1 cellular context compared by ENCODE assay signal in genomic region chr16:89764711-89765201, GRCh38.
TF ChIP-seq lines count a peak whose summit lies in the region.

No MANE protein-coding gene starts in this region.

TF ChIP-seq in GM12878, 131 proteins besides CTCF, POLR2A, EP300 and RAD21 (continued from another document and continues in another):
- TF ChIP-seq ATF2 (IDR thresholded peaks at IDR 0.05; ENCODE audit: low read length) (peak; percentile 80; the same call in 1 of the 2 replicates), USF2 (IDR thresholded peaks at IDR 0.05; ENCODE audit: borderline replicate concordance, low read depth, low read length) (no peak), TARDBP (IDR thresholded peaks at IDR 0.05; ENCODE audit: borderline replicate concordance) (no peak; the same call in 1 of the 2 replicates), RAD51 (IDR thresholded peaks at IDR 0.05) (0 out of 2 replicates have a peak, but pooled peaks have one; percentile 17), CBX3 (IDR thresholded peaks at IDR 0.05; ENCODE audit: borderline replicate concordance, low read depth) (no peak), NFXL1 (IDR thresholded peaks at IDR 0.05; ENCODE audit: borderline replicate concordance) (no peak), E2F8 (IDR thresholded peaks at IDR 0.05; ENCODE audit: low read depth, partially characterized antibody) (no peak), ATF7 (IDR thresholded peaks at IDR 0.05; ENCODE audit: low read depth) (peak; percentile 83), MLLT1 (IDR thresholded peaks at IDR 0.05) (peak; percentile 68), KAT2A (conservative IDR thresholded peaks at IDR 0.05; ENCODE audit: control insufficient read depth, low read depth, low read length) (no peak), RB1 (IDR thresholded peaks at IDR 0.05; ENCODE audit: borderline replicate concordance) (no peak), NFYA (IDR thresholded peaks at IDR 0.05; ENCODE audit: borderline replicate concordance, low read depth, low read length) (no peak), TBL1XR1 (IDR thresholded peaks at IDR 0.05; ENCODE audit: low read depth, low read length) (peak; percentile 67; the same call in 1 of the 2 replicates), MEF2B (IDR thresholded peaks at IDR 0.05; ENCODE audit: partially characterized antibody, poor library complexity, severe bottlenecking) (no peak), ZNF217 (IDR thresholded peaks at IDR 0.05) (no peak), FOS (IDR thresholded peaks at IDR 0.05; ENCODE audit: borderline replicate concordance, extremely low read depth, insufficient read length) (no peak), PRDM15 (CRISPR knock-in tag; IDR thresholded peaks at IDR 0.05) (no peak), RBBP5 (conservative IDR thresholded peaks at IDR 0.05) (no peak), NFIC (IDR thresholded peaks at IDR 0.05; ENCODE audit: low read depth, low read length) (peak; percentile 81), BMI1 (IDR thresholded peaks at IDR 0.05; ENCODE audit: borderline replicate concordance) (peak; percentile 58; the same call in 1 of the 2 replicates), SMC3 (IDR thresholded peaks at IDR 0.05; ENCODE audit: borderline replicate concordance, low read length) (no peak), HCFC1 (IDR thresholded peaks at IDR 0.05; ENCODE audit: low read length) (no peak), ZNF622 (IDR thresholded peaks at IDR 0.05) (no peak), NR2F1 (conservative IDR thresholded peaks at IDR 0.05) (peak; percentile 84), NRF1 (conservative IDR thresholded peaks at IDR 0.05; ENCODE audit: low read depth, low read length) (no peak), JUND (IDR thresholded peaks at IDR 0.05; ENCODE audit: low read depth, low read length) (peak; percentile 86), SMAD1 (IDR thresholded peaks at IDR 0.05; ENCODE audit: low read depth, partially characterized antibody) (no peak), POLR2AphosphoS5 (IDR thresholded peaks at IDR 0.05; ENCODE audit: low read length) (peak; percentile 47; the same call in 1 of the 2 replicates), ZZZ3 (IDR thresholded peaks at IDR 0.05; ENCODE audit: control insufficient read depth, insufficient read length, low read depth) (no peak), SIN3A (IDR thresholded peaks at IDR 0.05; ENCODE audit: low read depth, low read length) (no peak)
- TF ChIP-seq, protein P1, sequence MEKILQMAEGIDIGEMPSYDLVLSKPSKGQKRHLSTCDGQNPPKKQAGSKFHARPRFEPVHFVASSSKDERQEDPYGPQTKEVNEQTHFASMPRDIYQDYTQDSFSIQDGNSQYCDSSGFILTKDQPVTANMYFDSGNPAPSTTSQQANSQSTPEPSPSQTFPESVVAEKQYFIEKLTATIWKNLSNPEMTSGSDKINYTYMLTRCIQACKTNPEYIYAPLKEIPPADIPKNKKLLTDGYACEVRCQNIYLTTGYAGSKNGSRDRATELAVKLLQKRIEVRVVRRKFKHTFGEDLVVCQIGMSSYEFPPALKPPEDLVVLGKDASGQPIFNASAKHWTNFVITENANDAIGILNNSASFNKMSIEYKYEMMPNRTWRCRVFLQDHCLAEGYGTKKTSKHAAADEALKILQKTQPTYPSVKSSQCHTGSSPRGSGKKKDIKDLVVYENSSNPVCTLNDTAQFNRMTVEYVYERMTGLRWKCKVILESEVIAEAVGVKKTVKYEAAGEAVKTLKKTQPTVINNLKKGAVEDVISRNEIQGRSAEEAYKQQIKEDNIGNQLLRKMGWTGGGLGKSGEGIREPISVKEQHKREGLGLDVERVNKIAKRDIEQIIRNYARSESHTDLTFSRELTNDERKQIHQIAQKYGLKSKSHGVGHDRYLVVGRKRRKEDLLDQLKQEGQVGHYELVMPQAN (conservative IDR thresholded peaks at IDR 0.05): 0 out of 2 replicates have a peak, but pooled peaks have one; percentile 23
- TF ChIP-seq, protein P2, sequence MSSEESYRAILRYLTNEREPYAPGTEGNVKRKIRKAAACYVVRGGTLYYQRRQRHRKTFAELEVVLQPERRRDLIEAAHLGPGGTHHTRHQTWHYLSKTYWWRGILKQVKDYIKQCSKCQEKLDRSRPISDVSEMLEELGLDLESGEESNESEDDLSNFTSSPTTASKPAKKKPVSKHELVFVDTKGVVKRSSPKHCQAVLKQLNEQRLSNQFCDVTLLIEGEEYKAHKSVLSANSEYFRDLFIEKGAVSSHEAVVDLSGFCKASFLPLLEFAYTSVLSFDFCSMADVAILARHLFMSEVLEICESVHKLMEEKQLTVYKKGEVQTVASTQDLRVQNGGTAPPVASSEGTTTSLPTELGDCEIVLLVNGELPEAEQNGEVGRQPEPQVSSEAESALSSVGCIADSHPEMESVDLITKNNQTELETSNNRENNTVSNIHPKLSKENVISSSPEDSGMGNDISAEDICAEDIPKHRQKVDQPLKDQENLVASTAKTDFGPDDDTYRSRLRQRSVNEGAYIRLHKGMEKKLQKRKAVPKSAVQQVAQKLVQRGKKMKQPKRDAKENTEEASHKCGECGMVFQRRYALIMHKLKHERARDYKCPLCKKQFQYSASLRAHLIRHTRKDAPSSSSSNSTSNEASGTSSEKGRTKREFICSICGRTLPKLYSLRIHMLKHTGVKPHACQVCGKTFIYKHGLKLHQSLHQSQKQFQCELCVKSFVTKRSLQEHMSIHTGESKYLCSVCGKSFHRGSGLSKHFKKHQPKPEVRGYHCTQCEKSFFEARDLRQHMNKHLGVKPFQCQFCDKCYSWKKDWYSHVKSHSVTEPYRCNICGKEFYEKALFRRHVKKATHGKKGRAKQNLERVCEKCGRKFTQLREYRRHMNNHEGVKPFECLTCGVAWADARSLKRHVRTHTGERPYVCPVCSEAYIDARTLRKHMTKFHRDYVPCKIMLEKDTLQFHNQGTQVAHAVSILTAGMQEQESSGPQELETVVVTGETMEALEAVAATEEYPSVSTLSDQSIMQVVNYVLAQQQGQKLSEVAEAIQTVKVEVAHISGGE (CRISPR knock-in tag; IDR thresholded peaks at IDR 0.05): no peak
- TF ChIP-seq, protein P3, sequence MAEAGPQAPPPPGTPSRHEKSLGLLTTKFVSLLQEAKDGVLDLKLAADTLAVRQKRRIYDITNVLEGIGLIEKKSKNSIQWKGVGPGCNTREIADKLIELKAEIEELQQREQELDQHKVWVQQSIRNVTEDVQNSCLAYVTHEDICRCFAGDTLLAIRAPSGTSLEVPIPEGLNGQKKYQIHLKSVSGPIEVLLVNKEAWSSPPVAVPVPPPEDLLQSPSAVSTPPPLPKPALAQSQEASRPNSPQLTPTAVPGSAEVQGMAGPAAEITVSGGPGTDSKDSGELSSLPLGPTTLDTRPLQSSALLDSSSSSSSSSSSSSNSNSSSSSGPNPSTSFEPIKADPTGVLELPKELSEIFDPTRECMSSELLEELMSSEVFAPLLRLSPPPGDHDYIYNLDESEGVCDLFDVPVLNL (IDR thresholded peaks at IDR 0.05; ENCODE audit: low read depth, low read length): no peak
- TF ChIP-seq, protein P4, sequence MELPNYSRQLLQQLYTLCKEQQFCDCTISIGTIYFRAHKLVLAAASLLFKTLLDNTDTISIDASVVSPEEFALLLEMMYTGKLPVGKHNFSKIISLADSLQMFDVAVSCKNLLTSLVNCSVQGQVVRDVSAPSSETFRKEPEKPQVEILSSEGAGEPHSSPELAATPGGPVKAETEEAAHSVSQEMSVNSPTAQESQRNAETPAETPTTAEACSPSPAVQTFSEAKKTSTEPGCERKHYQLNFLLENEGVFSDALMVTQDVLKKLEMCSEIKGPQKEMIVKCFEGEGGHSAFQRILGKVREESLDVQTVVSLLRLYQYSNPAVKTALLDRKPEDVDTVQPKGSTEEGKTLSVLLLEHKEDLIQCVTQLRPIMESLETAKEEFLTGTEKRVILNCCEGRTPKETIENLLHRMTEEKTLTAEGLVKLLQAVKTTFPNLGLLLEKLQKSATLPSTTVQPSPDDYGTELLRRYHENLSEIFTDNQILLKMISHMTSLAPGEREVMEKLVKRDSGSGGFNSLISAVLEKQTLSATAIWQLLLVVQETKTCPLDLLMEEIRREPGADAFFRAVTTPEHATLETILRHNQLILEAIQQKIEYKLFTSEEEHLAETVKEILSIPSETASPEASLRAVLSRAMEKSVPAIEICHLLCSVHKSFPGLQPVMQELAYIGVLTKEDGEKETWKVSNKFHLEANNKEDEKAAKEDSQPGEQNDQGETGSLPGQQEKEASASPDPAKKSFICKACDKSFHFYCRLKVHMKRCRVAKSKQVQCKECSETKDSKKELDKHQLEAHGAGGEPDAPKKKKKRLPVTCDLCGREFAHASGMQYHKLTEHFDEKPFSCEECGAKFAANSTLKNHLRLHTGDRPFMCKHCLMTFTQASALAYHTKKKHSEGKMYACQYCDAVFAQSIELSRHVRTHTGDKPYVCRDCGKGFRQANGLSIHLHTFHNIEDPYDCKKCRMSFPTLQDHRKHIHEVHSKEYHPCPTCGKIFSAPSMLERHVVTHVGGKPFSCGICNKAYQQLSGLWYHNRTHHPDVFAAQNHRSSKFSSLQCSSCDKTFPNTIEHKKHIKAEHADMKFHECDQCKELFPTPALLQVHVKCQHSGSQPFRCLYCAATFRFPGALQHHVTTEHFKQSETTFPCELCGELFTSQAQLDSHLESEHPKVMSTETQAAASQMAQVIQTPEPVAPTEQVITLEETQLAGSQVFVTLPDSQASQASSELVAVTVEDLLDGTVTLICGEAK (IDR thresholded peaks at IDR 0.05; ENCODE audit: borderline replicate concordance): no peak; the same call in 1 of the 2 replicates
